In the genomic region with DNA sequence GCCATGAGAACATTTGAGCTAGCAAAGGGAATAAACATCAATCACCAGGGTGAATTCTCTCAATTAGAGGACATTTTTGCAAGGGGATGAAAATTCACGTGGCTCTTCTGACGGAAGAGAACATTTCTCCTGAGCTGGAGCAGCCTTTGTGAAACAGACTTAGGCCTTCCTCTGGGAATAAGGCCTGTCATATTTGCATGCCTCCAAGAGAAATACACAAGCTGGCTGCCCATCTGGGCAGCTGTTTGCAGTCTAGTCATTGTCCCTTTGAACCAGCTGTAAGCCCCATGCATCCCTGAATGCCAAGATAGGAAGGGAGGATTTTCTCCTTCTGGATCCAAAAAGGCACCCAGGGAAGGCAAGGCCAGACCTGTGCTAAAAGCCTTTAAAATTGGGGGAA, we compare ENCODE assay signal across 19 cellular contexts. TPM values are rescaled to one million over a fixed set of nuclear protein-coding genes. Genes with fewer than 3 reads are reported as not detected.
"Had no signal": no experiment of that assay in that cellular context is flagged by ENCODE, and none has a peak within 500 bp of the region (broad histone marks: within the 10 kb centered on the region; RNA-seq: fewer than 3 reads in every experiment).

No MANE protein-coding gene starts in this region.

- H3K4me3 ChIP-seq: gastrocnemius medialis, hepatocyte, prostate gland, right lobe of liver, upper lobe of left lung had no signal

- H3K36me3 ChIP-seq: gastrocnemius medialis, prostate gland, right lobe of liver, upper lobe of left lung had no signal

- H3K27me3 ChIP-seq: gastrocnemius medialis, right lobe of liver, upper lobe of left lung had no signal

- ATAC-seq: activated CD4-positive, CD25-positive, alpha-beta regulatory T cell treated with anti-CD3 and anti-CD28 coated beads, Interleukin-2, amount 50 U/mL, for 24 hours; gastrocnemius medialis; right lobe of liver; T-cell had no signal

- FAIRE-seq: bronchial epithelial cell had no signal

- H3K9me3 ChIP-seq: gastrocnemius medialis, prostate gland, right lobe of liver, upper lobe of left lung had no signal

- DNase-seq: activated CD4-positive, alpha-beta T cell treated with anti-CD3 and anti-CD28 coated beads, Interleukin-2, amount 50 U/mL, for 1 hour; activated CD8-positive, alpha-beta memory T cell treated with anti-CD3 and anti-CD28 coated beads for 24 hours; activated naive CD8-positive, alpha-beta T cell treated with anti-CD3 and anti-CD28 coated beads, Interleukin-2, amount 10 ng/mL, durations not matched to agents 7 days and 5 days; dermis blood vessel endothelial cell; gastrocnemius medialis; nephron progenitor cell; right lobe of liver; T-cell; T1000; upper lobe of left lung had no signal

- H3K27ac ChIP-seq: epithelial cell of prostate, gastrocnemius medialis, hepatocyte, prostate gland, right lobe of liver had no signal

- H3K4me1 ChIP-seq: prostate gland, right lobe of liver had no signal

RNA-seq across cellular contexts. Expression of gene LEMD1, which starts 5.5 kb away (rescaled TPM):
- total RNA-seq: chondrocyte, dermis blood vessel endothelial cell, gastrocnemius medialis, lower leg skin, mesenteric fat pad, right lobe of liver had no signal

RNA-seq across cellular contexts. Expression of gene BLACAT1, which starts 39.5 kb away (rescaled TPM):
- total RNA-seq: chondrocyte, dermis blood vessel endothelial cell, gastrocnemius medialis, mesenteric fat pad had no signal

RNA-seq across cellular contexts. Expression of gene KLHDC8A, which starts 59.6 kb away (rescaled TPM):
- total RNA-seq: activated naive CD8-positive, alpha-beta T cell treated with anti-CD3 and anti-CD28 coated beads, Interleukin-2, amount 10 ng/mL, durations not matched to agents 7 days and 5 days; bronchial epithelial cell; dermis blood vessel endothelial cell; gastrocnemius medialis; mesenteric fat pad; omental fat pad had no signal
